8 cellular contexts compared by ENCODE assay signal in genomic region chr12:39441189-39441962, GRCh38. TPM values are rescaled to one million over a fixed set of nuclear protein-coding genes. Genes with fewer than 3 reads are reported as not detected.
DNase-seq lines count a peak whose midpoint lies in the region; ATAC-seq and TF ChIP-seq lines count a peak whose summit lies in the region.

No MANE protein-coding gene starts in this region.

- peak overlapping the region; percentile 94 to 99 (median 96) for H3K4me3 Mint-ChIP-seq in CD4-positive, CD25-positive, alpha-beta regulatory T cell
- H3K4me3 Mint-ChIP-seq in natural killer cell, result peak overlapping the region; percentile 98

- intact Hi-C loops in natural killer cell (cut with micrococcal nuclease), result loop anchor here (5.0 kb wide), 1 partner anchor 1124 kb away; the partner anchor contains the start of gene ALG10B

- in situ Hi-C loops in KBM-7 (cut with MboI; ENCODE audit: low pct_unique_long_range_greater_than_20kb, low sequenced_read_pairs), result no loop called here

- no peaks in the 10 kb centered on the region for H3K9me3 ChIP-seq in CD4-positive, CD25-positive, alpha-beta regulatory T cell (ENCODE audit: control insufficient read depth in 2 of 2, low read length in 2 of 2)

- H3K27ac ChIP-seq in CD4-positive, CD25-positive, alpha-beta regulatory T cell (ENCODE audit: insufficient read depth, low read length, poor library complexity, severe bottlenecking), result no peak overlapping the region
- peak overlapping the region in 1 of 2 donors; percentile 85 for H3K27ac ChIP-seq in coronary artery

- no peaks in the 10 kb centered on the region for H3K36me3 ChIP-seq in CD4-positive, CD25-positive, alpha-beta regulatory T cell (ENCODE audit: control insufficient read depth, insufficient read depth, low read length)

- H3K27me3 ChIP-seq in CD4-positive, CD25-positive, alpha-beta regulatory T cell (ENCODE audit: control insufficient read depth, insufficient read depth, low read length), result no peaks in the 10 kb centered on the region

- DNase-seq in CD4-positive, CD25-positive, alpha-beta regulatory T cell, result no peak
- peak; percentile 38 for DNase-seq in KBM-7
- DNase-seq in coronary artery (ENCODE audit: low spot score), result no peak
- no peak for DNase-seq in natural killer cell
- no peak for DNase-seq in KG1 (lab: John Stamatoyannopoulos, UW)
- no peak for DNase-seq in dedifferentiated amniotic fluid mesenchymal stem cell (ENCODE audit: extremely low spot score)
- no peak for DNase-seq in NCI-H774 (lab: John Stamatoyannopoulos, UW)

- H3K27ac Mint-ChIP-seq in CD4-positive, CD25-positive, alpha-beta regulatory T cell, result peak overlapping the region in 1 of 3 donors; percentile 89
- H3K27ac Mint-ChIP-seq in natural killer cell, result peak overlapping the region in 1 of 2 donors; percentile 93

- peaks cover 10% of the 10 kb centered on the region for H3K27me3 Mint-ChIP-seq in CD4-positive, CD25-positive, alpha-beta regulatory T cell
- H3K27me3 Mint-ChIP-seq in natural killer cell (ENCODE audit: low read depth in 2 of 2), result peaks cover 0 to 4% of the 10 kb centered on the region in 2 donors

- peak overlapping the region; percentile 60 for H3K4me3 ChIP-seq in CD4-positive, CD25-positive, alpha-beta regulatory T cell (ENCODE audit: low read depth, low read length)
- peak overlapping the region; percentile 85 for H3K4me3 ChIP-seq in coronary artery

- H3K36me3 Mint-ChIP-seq in CD4-positive, CD25-positive, alpha-beta regulatory T cell, result no peaks in the 10 kb centered on the region
- H3K36me3 Mint-ChIP-seq in natural killer cell, result no peaks in the 10 kb centered on the region

- ATAC-seq in CD4-positive, CD25-positive, alpha-beta regulatory T cell (ENCODE audit: low read depth in 2 of 2), result no peak
- ATAC-seq in natural killer cell, result no peak
- no peak for ATAC-seq in GM18502 (IDR thresholded peaks at IDR 0.05; ENCODE audit: poor library complexity, unreplicated experiment)

- no peaks in the 10 kb centered on the region for H3K9me3 Mint-ChIP-seq in CD4-positive, CD25-positive, alpha-beta regulatory T cell
- no peaks in the 10 kb centered on the region for H3K9me3 Mint-ChIP-seq in natural killer cell

- H3K4me1 ChIP-seq in CD4-positive, CD25-positive, alpha-beta regulatory T cell (ENCODE audit: control insufficient read depth, insufficient read depth, low read length, poor library complexity, severe bottlenecking), result peaks cover 10% of the 10 kb centered on the region

- no peak for TF ChIP-seq CTCF in coronary artery (IDR thresholded peaks at IDR 0.05)
- TF ChIP-seq CTCF in natural killer cell (IDR thresholded peaks at IDR 0.05), result no peak

- H3K4me1 Mint-ChIP-seq in CD4-positive, CD25-positive, alpha-beta regulatory T cell, result peaks cover 16 to 25% (median 17%) of the 10 kb centered on the region in 4 donors
- H3K4me1 Mint-ChIP-seq in natural killer cell, result peaks cover 20 to 25% of the 10 kb centered on the region in 2 donors

RNA-seq across cellular contexts. Expression of gene KIF21A, which starts 1.5 kb away (rescaled TPM):
- 10.7 TPM for total RNA-seq in CD4-positive, CD25-positive, alpha-beta regulatory T cell
- polyA plus RNA-seq in CD4-positive, CD25-positive, alpha-beta regulatory T cell, result 1 to 10 TPM; 1.7 to 4.0 (median 2.1) TPM
- 10 to 100 TPM; 11.5 to 31.6 (median 18.0) TPM for total RNA-seq in natural killer cell
